15 cellular contexts compared by ENCODE assay signal in genomic region chr13:98318263-98318878, GRCh38.
DNase-seq lines count a peak whose midpoint lies in the region; ATAC-seq and TF ChIP-seq lines count a peak whose summit lies in the region.
"Had no signal": no experiment of that assay in that cellular context is flagged by ENCODE, and none has a peak within 500 bp of the region (broad histone marks: within the 10 kb centered on the region; RNA-seq: fewer than 3 reads in every experiment).

No MANE protein-coding gene starts in this region.

- DNase-seq in SW480 (ENCODE audit: low spot score) (peak; percentile 26), left lobe of liver (ENCODE audit: low spot score) (no peak), mesenchymal stem cell (no peak), GM23338 (ENCODE audit: low spot score) (no peak)
- no peak for DNase-seq in T-helper 2 cell treated with Interferon-gamma antibody and Interleukin-4, amounts not matched to agents 5 μg/mL and 100 μg/mL, for 36 hours (ENCODE audit: low spot score)
- DNase-seq: ACHN; BE2C; C1 segment of cervical spinal cord; CD4-positive, CD25-positive, alpha-beta regulatory T cell; CD8-positive, alpha-beta memory T cell; DMS79 treated with DMSO at 0.1 percent for 48 hours; GF-D8 had no signal

- peak overlapping the region; percentile 29 for H4K91ac ChIP-seq in mesenchymal stem cell (ENCODE audit: low read length)

- peak overlapping the region in 1 of 2 experiments; percentile 25 for H3K18ac ChIP-seq in mesenchymal stem cell (ENCODE audit: low read depth in 1 of 2, low read length in 2 of 2)

- no peaks in the 10 kb centered on the region; the same call in 1 of the 3 replicates for H3K9me3 Mint-ChIP-seq in GM23338
- no peaks in the 10 kb centered on the region for H3K9me3 Mint-ChIP-seq in T-helper 2 cell treated with Interferon-gamma antibody and Interleukin-4, amounts not matched to agents 5 μg/mL and 100 μg/mL, for 36 hours
- H3K9me3 Mint-ChIP-seq: CD8-positive, alpha-beta memory T cell had no signal

- H2BK15ac ChIP-seq in mesenchymal stem cell (ENCODE audit: low read depth, poor library complexity, severe bottlenecking): no peak overlapping the region

- ATAC-seq in left lobe of liver: peak; percentile 59
- no peak for ATAC-seq in GM23338
- ATAC-seq in esophagus mucosa: no peak
- ATAC-seq: GM12878 had no signal

- H3K36me3 Mint-ChIP-seq in GM23338 (ENCODE audit: low read depth): peaks cover 6% of the 10 kb centered on the region; the same call in 2 of the 3 replicates
- no peaks in the 10 kb centered on the region for H3K36me3 Mint-ChIP-seq in T-helper 2 cell treated with Interferon-gamma antibody and Interleukin-4, amounts not matched to agents 5 μg/mL and 100 μg/mL, for 36 hours (ENCODE audit: low read depth)
- H3K36me3 Mint-ChIP-seq: CD4-positive, CD25-positive, alpha-beta regulatory T cell; CD8-positive, alpha-beta memory T cell had no signal

- H4K20me1 ChIP-seq in GM23338 (replicated peaks; ENCODE audit: insufficient read depth): no peaks in the 10 kb centered on the region; the same call in 1 of the 2 replicates

- peak overlapping the region in 1 of 2 experiments; percentile 49 for H3K14ac ChIP-seq in mesenchymal stem cell (ENCODE audit: low read length in 2 of 2)

- H3F3A ChIP-seq in GM23338 (replicated peaks; ENCODE audit: low read depth): no peaks in the 10 kb centered on the region

- H3K27me3 ChIP-seq in mesenchymal stem cell (ENCODE audit: control insufficient read depth in 1 of 2, insufficient read depth in 1 of 2, low read length in 2 of 2) (no peaks in the 10 kb centered on the region), GM23338 (ENCODE audit: insufficient read depth) (no peaks in the 10 kb centered on the region)
- H3K27me3 ChIP-seq: BE2C had no signal

- H2BK12ac ChIP-seq in mesenchymal stem cell (ENCODE audit: low read length in 2 of 2): no peak overlapping the region

- H3K79me1 ChIP-seq in mesenchymal stem cell (replicated peaks; ENCODE audit: low read length, poor library complexity, severe bottlenecking): peaks cover 64% of the 10 kb centered on the region

- peaks cover 16% of the 10 kb centered on the region for H3K27me3 Mint-ChIP-seq in GM23338 (ENCODE audit: insufficient read depth, low read depth, poor library complexity)
- peaks cover 3% of the 10 kb centered on the region for H3K27me3 Mint-ChIP-seq in T-helper 2 cell treated with Interferon-gamma antibody and Interleukin-4, amounts not matched to agents 5 μg/mL and 100 μg/mL, for 36 hours (ENCODE audit: low read depth)

- H3K79me2 ChIP-seq in GM23338 (replicated peaks; ENCODE audit: insufficient read depth): peaks cover 23% of the 10 kb centered on the region

- H3K4me1 Mint-ChIP-seq in GM23338: peaks cover 48% of the 10 kb centered on the region
- H3K4me1 Mint-ChIP-seq in T-helper 2 cell treated with Interferon-gamma antibody and Interleukin-4, amounts not matched to agents 5 μg/mL and 100 μg/mL, for 36 hours (ENCODE audit: low read depth): no peaks in the 10 kb centered on the region
- H3K4me1 Mint-ChIP-seq: CD4-positive, CD25-positive, alpha-beta regulatory T cell; CD8-positive, alpha-beta memory T cell had no signal

- no peak overlapping the region for H3K27ac ChIP-seq in mesenchymal stem cell (ENCODE audit: low read length, poor library complexity, severe bottlenecking)
- no peak overlapping the region for H3K27ac ChIP-seq in GM23338 (ENCODE audit: low read depth)

- H2BK5ac ChIP-seq in mesenchymal stem cell (ENCODE audit: low read depth, low read length, poor library complexity, severe bottlenecking): no peak overlapping the region

- no peak overlapping the region for H3K4ac ChIP-seq in mesenchymal stem cell (ENCODE audit: low read depth in 1 of 2, low read length in 2 of 2)

- H2AFZ ChIP-seq in mesenchymal stem cell (ENCODE audit: low read depth, low read length) (no peak overlapping the region), GM23338 (no peak overlapping the region)

- H3K4me2 ChIP-seq in mesenchymal stem cell (ENCODE audit: low read length, poor library complexity, severe bottlenecking): no peak overlapping the region
- no peak overlapping the region for H3K4me2 ChIP-seq in GM23338

- peaks cover 0 to 22% of the 10 kb centered on the region in 2 experiments for H3K36me3 ChIP-seq in mesenchymal stem cell (ENCODE audit: control insufficient read depth in 1 of 2, insufficient read depth in 2 of 2, low read depth in 1 of 2, low read length in 2 of 2)
- no peaks in the 10 kb centered on the region for H3K36me3 ChIP-seq in GM23338 (ENCODE audit: insufficient read depth)
- H3K36me3 ChIP-seq: BE2C, HAP-1 had no signal

- H3K4me3 Mint-ChIP-seq in GM23338: no peak overlapping the region
- H3K4me3 Mint-ChIP-seq in T-helper 2 cell treated with Interferon-gamma antibody and Interleukin-4, amounts not matched to agents 5 μg/mL and 100 μg/mL, for 36 hours: no peak overlapping the region
- H3K4me3 Mint-ChIP-seq: CD4-positive, CD25-positive, alpha-beta regulatory T cell; CD8-positive, alpha-beta memory T cell had no signal

- H3K23ac ChIP-seq in mesenchymal stem cell (ENCODE audit: low read length in 2 of 2): no peak overlapping the region

- H3K4me1 ChIP-seq in mesenchymal stem cell (ENCODE audit: control insufficient read depth, insufficient read depth, low read depth, low read length): peaks cover 7% of the 10 kb centered on the region
- H3K4me1 ChIP-seq in GM23338 (ENCODE audit: insufficient read depth): peaks cover 24% of the 10 kb centered on the region; the same call in 1 of the 2 replicates
- H3K4me1 ChIP-seq: HAP-1 had no signal

- no peak overlapping the region for H3K27ac Mint-ChIP-seq in GM23338
- H3K27ac Mint-ChIP-seq in T-helper 2 cell treated with Interferon-gamma antibody and Interleukin-4, amounts not matched to agents 5 μg/mL and 100 μg/mL, for 36 hours: no peak overlapping the region
- H3K27ac Mint-ChIP-seq: CD4-positive, CD25-positive, alpha-beta regulatory T cell; CD8-positive, alpha-beta memory T cell had no signal

- H2AK5ac ChIP-seq in mesenchymal stem cell (ENCODE audit: low read length, severe bottlenecking): no peak overlapping the region

- no peaks in the 10 kb centered on the region for H3K9me3 ChIP-seq in mesenchymal stem cell (ENCODE audit: control insufficient read depth, low read length)
- H3K9me3 ChIP-seq: BE2C, HAP-1 had no signal

- no peak overlapping the region for H4K8ac ChIP-seq in mesenchymal stem cell (ENCODE audit: low read length)

- H3K4me3 ChIP-seq in mesenchymal stem cell (ENCODE audit: insufficient read depth in 1 of 2, low read depth in 1 of 2, low read length in 2 of 2): no peak overlapping the region
- H3K4me3 ChIP-seq in GM23338: no peak overlapping the region
- H3K4me3 ChIP-seq: GM12878, HAP-1 had no signal

- TF ChIP-seq CTCF in GM23338 (conservative IDR thresholded peaks at IDR 0.05; ENCODE audit: low read depth in 2 of 2): no peak

- no peak overlapping the region for H2BK120ac ChIP-seq in mesenchymal stem cell (ENCODE audit: low read depth, low read length)

- H3K9ac ChIP-seq in mesenchymal stem cell (ENCODE audit: low read length): no peak overlapping the region

- WGBS in mesenchymal stem cell: 91% methylated on average over 9 of the region's 11 CpGs

- H3K9me2 ChIP-seq in GM23338 (ENCODE audit: insufficient read depth): 0 out of 2 replicates have a peak, but pooled peaks cover 7% of the 10 kb centered on the region

TF ChIP-seq in GM23338, 12 proteins besides CTCF, POLR2A, EP300 and RAD21:
- TF ChIP-seq CREB1 (CRISPR knock-in tag; IDR thresholded peaks at IDR 0.05; ENCODE audit: low read depth): no peak
- no peak for TF ChIP-seq ZNF331 (CRISPR knock-in tag; IDR thresholded peaks at IDR 0.05; ENCODE audit: low read depth)
